Comparison of ENCODE assay signal across 8 cellular contexts in the genomic region with DNA sequence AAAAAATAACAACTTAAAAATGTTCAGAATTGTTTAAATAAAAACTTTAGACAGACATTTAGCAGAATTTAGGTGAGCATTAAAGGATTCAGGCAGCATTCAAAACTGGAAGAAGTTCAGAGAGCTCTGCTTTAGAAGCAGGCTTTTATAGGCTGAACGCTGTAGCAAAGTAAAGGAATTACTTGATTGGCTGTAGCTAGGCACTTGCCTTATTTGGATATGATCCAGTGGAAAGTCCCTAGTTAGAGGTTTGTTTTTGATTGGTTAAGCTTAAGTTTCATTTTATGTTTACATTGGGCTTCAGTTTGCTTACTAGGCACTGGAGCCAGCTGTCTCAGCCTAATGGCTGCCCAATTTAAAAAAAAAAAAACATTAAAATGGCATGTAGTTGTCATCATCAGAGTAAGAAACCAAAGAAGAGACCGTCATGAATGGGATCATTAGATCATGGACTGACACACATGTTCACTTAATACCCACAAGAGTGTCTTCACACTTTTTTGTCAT.
DNase-seq lines count a peak whose midpoint lies in the region; ATAC-seq and TF ChIP-seq lines count a peak whose summit lies in the region.

No MANE protein-coding gene starts in this region.

- peak overlapping the region; percentile 31 for H3K4me3 ChIP-seq in OCI-LY7 (ENCODE audit: low read depth, low read length, poor library complexity, severe bottlenecking)
- H3K4me3 ChIP-seq in ascending aorta = peak overlapping the region in 1 of 2 donors; percentile 32

- H3K4me1 ChIP-seq in OCI-LY7 (ENCODE audit: insufficient read depth, low read length, poor library complexity, severe bottlenecking) (peaks cover 55% of the 10 kb centered on the region), ascending aorta (peaks cover 0 to 10% of the 10 kb centered on the region in 2 donors)

- no peaks in the 10 kb centered on the region for H3K27me3 ChIP-seq in ascending aorta

- no peaks in the 10 kb centered on the region for H3K9me3 Mint-ChIP-seq in immature natural killer cell
- H3K9me3 Mint-ChIP-seq in stimulated activated naive B cell treated with anti-CD40 and anti-IgM and Interleukin-4, amounts not matched to agents 10 μg/mL and 1 μg/mL and 100 μg/mL, for 72 hours = no peaks in the 10 kb centered on the region

- peak; percentile 17 for DNase-seq in activated CD4-positive, CD25-positive, alpha-beta regulatory T cell treated with anti-CD3 and anti-CD28 coated beads, Interleukin-2, amount 50 U/mL, for 16 hours (ENCODE audit: low read depth, low spot score)
- DNase-seq in activated CD4-positive, CD25-positive, alpha-beta regulatory T cell (lab: John Stamatoyannopoulos, UW) = no peak
- DNase-seq in HuH-7 (ENCODE audit: low spot score) = peak; percentile 90
- DNase-seq in OCI-LY7 (ENCODE audit: low spot score) = peak; percentile 91
- DNase-seq in ascending aorta (ENCODE audit: low spot score in 2 of 2) = no peak
- DNase-seq in immature natural killer cell = peak; percentile 79 to 86 (median 83)
- peak; percentile 17 for DNase-seq in stimulated activated naive B cell treated with anti-CD40 and anti-IgM and Interleukin-4, amounts not matched to agents 10 μg/mL and 1 μg/mL and 100 μg/mL, for 72 hours

- POLR2A ChIA-PET in OCI-LY7 (lab: Charles Lee) = interaction anchor here (0.6 to 1.7 kb wide), 14 partner anchors 8 to 112 kb away, joined by 3 to 8 read pairs (median 5); partner anchors contain the start of gene ACTL10

- peak overlapping the region; percentile 61 to 84 (median 65) for H3K4me3 Mint-ChIP-seq in immature natural killer cell
- no peak overlapping the region for H3K4me3 Mint-ChIP-seq in stimulated activated naive B cell treated with anti-CD40 and anti-IgM and Interleukin-4, amounts not matched to agents 10 μg/mL and 1 μg/mL and 100 μg/mL, for 72 hours

- H3K27ac ChIP-seq in OCI-LY7 (ENCODE audit: low read depth, low read length, poor library complexity, severe bottlenecking) (peak overlapping the region; percentile 89), ascending aorta (peak overlapping the region; percentile 27 to 30)

- H4K20me1 ChIP-seq in OCI-LY7 (ENCODE audit: insufficient read depth, low read length) = no peaks in the 10 kb centered on the region

- peak overlapping the region; percentile 91 to 98 (median 95) for H3K27ac Mint-ChIP-seq in immature natural killer cell
- H3K27ac Mint-ChIP-seq in stimulated activated naive B cell treated with anti-CD40 and anti-IgM and Interleukin-4, amounts not matched to agents 10 μg/mL and 1 μg/mL and 100 μg/mL, for 72 hours = no peak overlapping the region

- H3K36me3 ChIP-seq in OCI-LY7 (ENCODE audit: insufficient read depth, low read length) = peaks cover 14% of the 10 kb centered on the region
- no peaks in the 10 kb centered on the region for H3K36me3 ChIP-seq in ascending aorta

- H3K79me2 ChIP-seq in OCI-LY7 (ENCODE audit: insufficient read depth, low read depth, low read length) = peaks cover 41% of the 10 kb centered on the region

- H3K4me2 ChIP-seq in OCI-LY7 (ENCODE audit: low read length) = peak overlapping the region; percentile 55

- no peaks in the 10 kb centered on the region for H3K27me3 Mint-ChIP-seq in immature natural killer cell (ENCODE audit: low read depth in 3 of 3)
- H3K27me3 Mint-ChIP-seq in stimulated activated naive B cell treated with anti-CD40 and anti-IgM and Interleukin-4, amounts not matched to agents 10 μg/mL and 1 μg/mL and 100 μg/mL, for 72 hours = no peaks in the 10 kb centered on the region

- no peak for TF ChIP-seq CTCF in OCI-LY7 (conservative IDR thresholded peaks at IDR 0.05; ENCODE audit: low read length)
- TF ChIP-seq CTCF in ascending aorta (IDR thresholded peaks at IDR 0.05) = no peak

- peaks cover 0 to 11% (median 6%) of the 10 kb centered on the region in 3 donors for H3K36me3 Mint-ChIP-seq in immature natural killer cell
- peaks cover 26 to 27% of the 10 kb centered on the region in 2 donors for H3K36me3 Mint-ChIP-seq in stimulated activated naive B cell treated with anti-CD40 and anti-IgM and Interleukin-4, amounts not matched to agents 10 μg/mL and 1 μg/mL and 100 μg/mL, for 72 hours

- peaks cover 6% of the 10 kb centered on the region; the same call in 1 of the 2 replicates for H3K9me3 ChIP-seq in OCI-LY7 (ENCODE audit: low read length)
- H3K9me3 ChIP-seq in ascending aorta = no peaks in the 10 kb centered on the region

- H2AFZ ChIP-seq in OCI-LY7 (ENCODE audit: low read length) = peak overlapping the region; percentile 21; the same call in 1 of the 2 replicates

- H3K9me2 ChIP-seq in OCI-LY7 (ENCODE audit: insufficient read depth, low read length) = no peaks in the 10 kb centered on the region

- intact Hi-C loops in OCI-LY7 (cut with micrococcal nuclease; ENCODE audit: unreplicated experiment) (loop anchor here (2.0 kb wide), 1 partner anchor 14 kb away; no protein-coding TSS in a partner anchor), ascending aorta (cut with DNase I) (loop anchor here (5.0 kb wide), 1 partner anchor 63 kb away; the partner anchor contains the start of gene CBFA2T2)

- CTCF ChIA-PET in OCI-LY7 (lab: Charles Lee; ENCODE audit: unreplicated experiment) = no interaction called here

- H3K4me1 Mint-ChIP-seq in immature natural killer cell = peaks cover 12 to 32% of the 10 kb centered on the region in 2 donors
- peaks cover 14 to 30% of the 10 kb centered on the region in 2 donors for H3K4me1 Mint-ChIP-seq in stimulated activated naive B cell treated with anti-CD40 and anti-IgM and Interleukin-4, amounts not matched to agents 10 μg/mL and 1 μg/mL and 100 μg/mL, for 72 hours

- peak; percentile 90 for ATAC-seq in GM21576 (IDR thresholded peaks at IDR 0.05; ENCODE audit: unreplicated experiment)
- ATAC-seq in stimulated activated naive B cell treated with anti-CD40 and anti-IgM and Interleukin-4, amounts not matched to agents 10 μg/mL and 1 μg/mL and 100 μg/mL, for 72 hours (replicated peaks) = peak; percentile 99

- BruUV-seq in OCI-LY7 (replicated peaks; lab: Mats Ljungman, UMichigan) = no TSS peak

Comparison
In these comparisons a context has a peak if more than half of its experiments do, and no peak if none do; other contexts are left out.
1. DNase-seq: peak in activated CD4-positive, CD25-positive, alpha-beta regulatory T cell treated with anti-CD3 and anti-CD28 coated beads, Interleukin-2, amount 50 U/mL, for 16 hours (single experiment), HuH-7 (single experiment), OCI-LY7 (single experiment), immature natural killer cell (3 of 3) and stimulated activated naive B cell treated with anti-CD40 and anti-IgM and Interleukin-4, amounts not matched to agents 10 μg/mL and 1 μg/mL and 100 μg/mL, for 72 hours (single experiment); none in activated CD4-positive, CD25-positive, alpha-beta regulatory T cell (0 of 4) and ascending aorta (0 of 2).
2. H3K4me3 Mint-ChIP-seq: peak in immature natural killer cell (5 of 5); none in stimulated activated naive B cell treated with anti-CD40 and anti-IgM and Interleukin-4, amounts not matched to agents 10 μg/mL and 1 μg/mL and 100 μg/mL, for 72 hours (0 of 2).